ENCODE assay signal across 8 cellular contexts in the genomic region with DNA sequence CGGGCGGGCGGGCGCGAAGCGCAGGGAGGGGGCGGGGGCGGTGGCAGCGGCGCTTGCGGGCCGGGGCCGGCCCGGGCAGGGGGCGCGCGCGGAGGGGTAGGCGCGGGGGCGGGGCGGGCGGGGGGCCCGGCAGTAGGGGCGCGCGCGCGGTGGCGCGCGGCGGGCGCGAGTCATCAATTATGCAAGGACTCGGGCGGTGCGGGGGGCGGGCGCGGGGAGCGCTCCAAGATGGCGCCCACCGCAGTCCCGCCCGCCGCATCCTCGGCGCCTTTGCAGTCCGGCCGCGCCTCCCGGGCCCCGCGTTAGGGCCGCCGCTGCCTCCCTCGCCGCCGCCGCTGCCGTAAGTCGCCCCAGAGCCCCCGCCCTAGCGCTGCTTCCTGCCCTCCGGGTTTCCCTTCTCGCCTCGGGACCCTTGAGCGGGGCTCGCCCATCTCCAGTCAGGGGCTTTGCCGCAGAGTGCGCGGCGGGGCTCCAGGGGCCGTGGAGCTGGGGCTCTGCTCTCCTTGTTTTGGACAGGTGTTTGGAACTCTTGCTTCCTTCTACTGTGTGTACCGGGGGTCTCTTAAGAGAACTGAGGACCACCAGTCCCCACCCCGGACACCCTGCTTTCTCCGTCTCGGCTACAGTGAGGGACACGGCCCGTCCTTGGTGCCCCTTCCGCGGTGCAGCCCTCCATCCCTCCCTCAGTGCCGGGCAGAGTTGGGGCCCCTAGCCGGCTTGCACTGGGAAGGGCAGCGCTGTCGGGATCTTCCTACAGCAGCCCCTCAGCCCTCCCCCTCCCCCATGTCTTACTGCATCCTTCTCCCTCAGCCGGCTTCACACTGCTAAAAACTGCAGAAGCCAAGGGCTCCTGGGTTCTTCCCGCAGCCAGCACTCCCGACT. TPM values are rescaled to one million over a fixed set of nuclear protein-coding genes. Genes with fewer than 3 reads are reported as not detected.
DNase-seq lines count a peak whose midpoint lies in the region; ATAC-seq and TF ChIP-seq lines count a peak whose summit lies in the region.

A gene (plus strand): TSS at position 214 of the 882 bp plus-strand sequence. CDS start 71,585 bp downstream, outside the sequence.

- H3K9me3 ChIP-seq in adipocyte (ENCODE audit: control insufficient read depth, low read length) (no peaks in the 10 kb centered on the region), right atrium auricular region (no peaks in the 10 kb centered on the region)

- DNase-seq in GM03348 (ENCODE audit: low spot score) (peak; percentile 90), SK-N-DZ (ENCODE audit: low spot score) (peak; percentile 73), adipocyte (ENCODE audit: low read depth) (peak; percentile 87), right atrium auricular region (ENCODE audit: low spot score) (no peak), pulmonary artery endothelial cell (ENCODE audit: low read depth, low spot score) (no peak), HUDEP-2 (lab: John Stamatoyannopoulos, UW; ENCODE audit: unreplicated experiment in 76 of 76) (no peak), putamen (ENCODE audit: low spot score) (no peak)

- TF ChIP-seq CTCF in right atrium auricular region (IDR thresholded peaks at IDR 0.05): no peak

- H3K36me3 ChIP-seq in adipocyte (ENCODE audit: control insufficient read depth, insufficient read depth, low read length, severe bottlenecking) (no peaks in the 10 kb centered on the region), right atrium auricular region (no peaks in the 10 kb centered on the region)

- H3K4me1 ChIP-seq in adipocyte (ENCODE audit: control insufficient read depth, insufficient read depth, low read length): peaks cover 18% of the 10 kb centered on the region
- peaks cover 0 to 12% of the 10 kb centered on the region in 2 donors for H3K4me1 ChIP-seq in right atrium auricular region

- H3K27me3 ChIP-seq in adipocyte (replicated peaks; ENCODE audit: control insufficient read depth, insufficient read depth, low read length) (no peaks in the 10 kb centered on the region), right atrium auricular region (peaks cover 0 to 5% of the 10 kb centered on the region in 2 donors)

- H3K27ac ChIP-seq in right atrium auricular region: no peak within 1 kb of the TSS

- H3K9ac ChIP-seq in adipocyte (ENCODE audit: low read length): peak within 1 kb of the TSS; percentile 95

- peak; percentile 28 for ATAC-seq in HG03521 (IDR thresholded peaks at IDR 0.05; ENCODE audit: unreplicated experiment)

- H3K4me3 ChIP-seq in adipocyte (ENCODE audit: low read length) (peak within 1 kb of the TSS; percentile 94), right atrium auricular region (peak within 1 kb of the TSS; percentile 26 to 58)

RNA-seq across cellular contexts. Expression of the gene that starts here (rescaled TPM):
- polyA plus RNA-seq in SK-N-DZ (2014; cell fraction: cytosol; rRNA removed): 4.4 and 12.7 TPM in 2 replicates
- polyA plus RNA-seq in SK-N-DZ (2014; cell fraction: nucleus; rRNA removed): 11.9 and 18.7 TPM in 2 replicates
- total RNA-seq in right atrium auricular region (under 1 TPM; 0.19 to 0.24 TPM), pulmonary artery endothelial cell (21.0 and 30.7 TPM in 2 replicates)

Comparison
In these comparisons a context has a peak if more than half of its experiments do, and no peak if none do; other contexts are left out.
1. RNA of the gene that starts here (total RNA-seq): 21.0 to 30.7 TPM in pulmonary artery endothelial cell; 0.19 to 0.24 TPM in right atrium auricular region; every median in the first group is over 10 times any median in the second.
2. DNase-seq: peak in GM03348 (single experiment), SK-N-DZ (single experiment) and adipocyte (single experiment); none in right atrium auricular region (single experiment), pulmonary artery endothelial cell (single experiment), HUDEP-2 (0 of 76) and putamen (single experiment).